1 cellular context compared by ENCODE assay signal in the genomic region with DNA sequence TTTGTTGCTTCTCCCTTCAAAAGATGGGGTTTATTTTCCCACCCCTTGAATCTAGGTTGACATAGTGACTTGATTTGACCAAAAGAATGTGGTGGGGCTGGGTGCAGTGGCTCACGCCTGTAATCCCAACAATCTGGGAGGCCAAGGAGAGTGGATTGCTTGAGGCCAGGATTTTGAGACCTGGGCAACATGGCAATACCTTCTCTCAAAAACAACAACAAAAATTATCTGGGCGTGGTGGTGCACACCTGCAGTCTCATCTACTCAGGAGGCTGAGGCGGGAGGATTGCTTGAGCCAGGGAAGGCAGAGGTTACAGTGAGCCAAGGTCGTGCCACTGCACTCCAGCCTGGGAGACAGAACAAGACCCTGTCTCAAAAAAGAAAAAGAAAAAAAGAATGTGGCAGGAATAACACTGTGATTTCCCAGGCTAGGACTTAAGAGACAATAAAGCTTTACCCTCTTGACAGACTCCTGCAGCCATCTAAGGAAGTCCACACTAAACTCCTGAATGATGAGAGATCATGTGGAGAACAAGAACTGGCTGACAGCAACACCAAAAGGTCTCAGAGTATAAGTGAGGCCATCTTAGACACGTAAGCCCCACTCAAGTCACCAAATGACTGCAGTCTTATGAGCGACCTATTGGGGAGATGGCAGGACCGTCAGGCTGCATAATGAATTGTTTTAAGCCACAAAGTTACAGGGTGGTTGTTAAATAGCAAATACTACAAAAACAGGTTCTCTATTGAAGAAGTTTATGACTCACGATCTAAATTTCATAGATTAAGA.
TF ChIP-seq lines count a peak whose summit lies in the region.

No MANE protein-coding gene starts in this region.

TF ChIP-seq in K562, 482 proteins besides CTCF, POLR2A, EP300 and RAD21 (continued from another document and continues in another):
- TF ChIP-seq, protein P1, sequence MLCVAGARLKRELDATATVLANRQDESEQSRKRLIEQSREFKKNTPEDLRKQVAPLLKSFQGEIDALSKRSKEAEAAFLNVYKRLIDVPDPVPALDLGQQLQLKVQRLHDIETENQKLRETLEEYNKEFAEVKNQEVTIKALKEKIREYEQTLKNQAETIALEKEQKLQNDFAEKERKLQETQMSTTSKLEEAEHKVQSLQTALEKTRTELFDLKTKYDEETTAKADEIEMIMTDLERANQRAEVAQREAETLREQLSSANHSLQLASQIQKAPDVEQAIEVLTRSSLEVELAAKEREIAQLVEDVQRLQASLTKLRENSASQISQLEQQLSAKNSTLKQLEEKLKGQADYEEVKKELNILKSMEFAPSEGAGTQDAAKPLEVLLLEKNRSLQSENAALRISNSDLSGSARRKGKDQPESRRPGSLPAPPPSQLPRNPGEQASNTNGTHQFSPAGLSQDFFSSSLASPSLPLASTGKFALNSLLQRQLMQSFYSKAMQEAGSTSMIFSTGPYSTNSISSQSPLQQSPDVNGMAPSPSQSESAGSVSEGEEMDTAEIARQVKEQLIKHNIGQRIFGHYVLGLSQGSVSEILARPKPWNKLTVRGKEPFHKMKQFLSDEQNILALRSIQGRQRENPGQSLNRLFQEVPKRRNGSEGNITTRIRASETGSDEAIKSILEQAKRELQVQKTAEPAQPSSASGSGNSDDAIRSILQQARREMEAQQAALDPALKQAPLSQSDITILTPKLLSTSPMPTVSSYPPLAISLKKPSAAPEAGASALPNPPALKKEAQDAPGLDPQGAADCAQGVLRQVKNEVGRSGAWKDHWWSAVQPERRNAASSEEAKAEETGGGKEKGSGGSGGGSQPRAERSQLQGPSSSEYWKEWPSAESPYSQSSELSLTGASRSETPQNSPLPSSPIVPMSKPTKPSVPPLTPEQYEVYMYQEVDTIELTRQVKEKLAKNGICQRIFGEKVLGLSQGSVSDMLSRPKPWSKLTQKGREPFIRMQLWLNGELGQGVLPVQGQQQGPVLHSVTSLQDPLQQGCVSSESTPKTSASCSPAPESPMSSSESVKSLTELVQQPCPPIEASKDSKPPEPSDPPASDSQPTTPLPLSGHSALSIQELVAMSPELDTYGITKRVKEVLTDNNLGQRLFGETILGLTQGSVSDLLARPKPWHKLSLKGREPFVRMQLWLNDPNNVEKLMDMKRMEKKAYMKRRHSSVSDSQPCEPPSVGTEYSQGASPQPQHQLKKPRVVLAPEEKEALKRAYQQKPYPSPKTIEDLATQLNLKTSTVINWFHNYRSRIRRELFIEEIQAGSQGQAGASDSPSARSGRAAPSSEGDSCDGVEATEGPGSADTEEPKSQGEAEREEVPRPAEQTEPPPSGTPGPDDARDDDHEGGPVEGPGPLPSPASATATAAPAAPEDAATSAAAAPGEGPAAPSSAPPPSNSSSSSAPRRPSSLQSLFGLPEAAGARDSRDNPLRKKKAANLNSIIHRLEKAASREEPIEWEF (CRISPR knock-in tag; IDR thresholded peaks at IDR 0.05), result peak; percentile 66; the same call in 1 of the 2 replicates
- no peak for TF ChIP-seq MXI1 (IDR thresholded peaks at IDR 0.05; ENCODE audit: low read depth, low read length)
- no peak for TF ChIP-seq RBFOX2 (IDR thresholded peaks at IDR 0.05; ENCODE audit: low read depth, low read length)
- TF ChIP-seq ZNF253 (CRISPR knock-in tag; conservative IDR thresholded peaks at IDR 0.05), result no peak
- TF ChIP-seq ZNF143 (CRISPR knock-in tag; IDR thresholded peaks at IDR 0.05), result no peak
- peak in 2 of 3 experiments; percentile 60 to 92 for TF ChIP-seq YY1 (IDR thresholded peaks at IDR 0.05; ENCODE audit: borderline replicate concordance in 1 of 3, control insufficient read depth in 1 of 3, extremely low read depth in 1 of 3, insufficient read depth in 3 of 3, insufficient read length in 1 of 3, insufficient replicate concordance in 2 of 3, low read depth in 1 of 3, low read length in 2 of 3)
- no peak for TF ChIP-seq CHCHD3 (CRISPR knock-in tag; IDR thresholded peaks at IDR 0.05)
- no peak for TF ChIP-seq PURB (CRISPR knock-in tag; IDR thresholded peaks at IDR 0.05; ENCODE audit: low read depth)
- peak; percentile 30 for TF ChIP-seq TBP (optimal IDR thresholded peaks at IDR 0.05; ENCODE audit: low read depth, low read length)
- TF ChIP-seq, protein P2, sequence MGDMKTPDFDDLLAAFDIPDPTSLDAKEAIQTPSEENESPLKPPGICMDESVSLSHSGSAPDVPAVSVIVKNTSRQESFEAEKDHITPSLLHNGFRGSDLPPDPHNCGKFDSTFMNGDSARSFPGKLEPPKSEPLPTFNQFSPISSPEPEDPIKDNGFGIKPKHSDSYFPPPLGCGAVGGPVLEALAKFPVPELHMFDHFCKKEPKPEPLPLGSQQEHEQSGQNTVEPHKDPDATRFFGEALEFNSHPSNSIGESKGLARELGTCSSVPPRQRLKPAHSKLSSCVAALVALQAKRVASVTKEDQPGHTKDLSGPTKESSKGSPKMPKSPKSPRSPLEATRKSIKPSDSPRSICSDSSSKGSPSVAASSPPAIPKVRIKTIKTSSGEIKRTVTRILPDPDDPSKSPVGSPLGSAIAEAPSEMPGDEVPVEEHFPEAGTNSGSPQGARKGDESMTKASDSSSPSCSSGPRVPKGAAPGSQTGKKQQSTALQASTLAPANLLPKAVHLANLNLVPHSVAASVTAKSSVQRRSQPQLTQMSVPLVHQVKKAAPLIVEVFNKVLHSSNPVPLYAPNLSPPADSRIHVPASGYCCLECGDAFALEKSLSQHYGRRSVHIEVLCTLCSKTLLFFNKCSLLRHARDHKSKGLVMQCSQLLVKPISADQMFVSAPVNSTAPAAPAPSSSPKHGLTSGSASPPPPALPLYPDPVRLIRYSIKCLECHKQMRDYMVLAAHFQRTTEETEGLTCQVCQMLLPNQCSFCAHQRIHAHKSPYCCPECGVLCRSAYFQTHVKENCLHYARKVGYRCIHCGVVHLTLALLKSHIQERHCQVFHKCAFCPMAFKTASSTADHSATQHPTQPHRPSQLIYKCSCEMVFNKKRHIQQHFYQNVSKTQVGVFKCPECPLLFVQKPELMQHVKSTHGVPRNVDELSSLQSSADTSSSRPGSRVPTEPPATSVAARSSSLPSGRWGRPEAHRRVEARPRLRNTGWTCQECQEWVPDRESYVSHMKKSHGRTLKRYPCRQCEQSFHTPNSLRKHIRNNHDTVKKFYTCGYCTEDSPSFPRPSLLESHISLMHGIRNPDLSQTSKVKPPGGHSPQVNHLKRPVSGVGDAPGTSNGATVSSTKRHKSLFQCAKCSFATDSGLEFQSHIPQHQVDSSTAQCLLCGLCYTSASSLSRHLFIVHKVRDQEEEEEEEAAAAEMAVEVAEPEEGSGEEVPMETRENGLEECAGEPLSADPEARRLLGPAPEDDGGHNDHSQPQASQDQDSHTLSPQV (IDR thresholded peaks at IDR 0.05), result peak; percentile 64
- peak; percentile 29; the same call in 1 of the 2 replicates for TF ChIP-seq CREM (IDR thresholded peaks at IDR 0.05; ENCODE audit: low read depth)
- no peak for TF ChIP-seq XRCC3 (IDR thresholded peaks at IDR 0.05)
- TF ChIP-seq BCOR (IDR thresholded peaks at IDR 0.05), result peak; percentile 12; the same call in 1 of the 2 replicates
- TF ChIP-seq TEAD4 (IDR thresholded peaks at IDR 0.05; ENCODE audit: low read length), result 0 out of 2 replicates have a peak, but pooled peaks have one; percentile 30
- no peak for TF ChIP-seq TEAD4 (CRISPR knock-in tag; IDR thresholded peaks at IDR 0.05; ENCODE audit: borderline replicate concordance)
- no peak for TF ChIP-seq MAZ (CRISPR knock-in tag; conservative IDR thresholded peaks at IDR 0.05 in 1 of 2, IDR thresholded peaks at IDR 0.05 in 1 of 2)
- no peak for TF ChIP-seq BHLHE40 (IDR thresholded peaks at IDR 0.05; ENCODE audit: low read length)
- TF ChIP-seq, protein P3, sequence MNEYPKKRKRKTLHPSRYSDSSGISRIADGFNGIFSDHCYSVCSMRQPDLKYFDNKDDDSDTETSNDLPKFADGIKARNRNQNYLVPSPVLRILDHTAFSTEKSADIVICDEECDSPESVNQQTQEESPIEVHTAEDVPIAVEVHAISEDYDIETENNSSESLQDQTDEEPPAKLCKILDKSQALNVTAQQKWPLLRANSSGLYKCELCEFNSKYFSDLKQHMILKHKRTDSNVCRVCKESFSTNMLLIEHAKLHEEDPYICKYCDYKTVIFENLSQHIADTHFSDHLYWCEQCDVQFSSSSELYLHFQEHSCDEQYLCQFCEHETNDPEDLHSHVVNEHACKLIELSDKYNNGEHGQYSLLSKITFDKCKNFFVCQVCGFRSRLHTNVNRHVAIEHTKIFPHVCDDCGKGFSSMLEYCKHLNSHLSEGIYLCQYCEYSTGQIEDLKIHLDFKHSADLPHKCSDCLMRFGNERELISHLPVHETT (CRISPR knock-in tag; conservative IDR thresholded peaks at IDR 0.05 in 1 of 2, IDR thresholded peaks at IDR 0.05 in 1 of 2), result peak in 1 of 2 experiments; percentile 29; a peak in 1 of 4 replicates
- TF ChIP-seq, protein P4, sequence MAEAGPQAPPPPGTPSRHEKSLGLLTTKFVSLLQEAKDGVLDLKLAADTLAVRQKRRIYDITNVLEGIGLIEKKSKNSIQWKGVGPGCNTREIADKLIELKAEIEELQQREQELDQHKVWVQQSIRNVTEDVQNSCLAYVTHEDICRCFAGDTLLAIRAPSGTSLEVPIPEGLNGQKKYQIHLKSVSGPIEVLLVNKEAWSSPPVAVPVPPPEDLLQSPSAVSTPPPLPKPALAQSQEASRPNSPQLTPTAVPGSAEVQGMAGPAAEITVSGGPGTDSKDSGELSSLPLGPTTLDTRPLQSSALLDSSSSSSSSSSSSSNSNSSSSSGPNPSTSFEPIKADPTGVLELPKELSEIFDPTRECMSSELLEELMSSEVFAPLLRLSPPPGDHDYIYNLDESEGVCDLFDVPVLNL (CRISPR knock-in tag; IDR thresholded peaks at IDR 0.05; ENCODE audit: low read depth), result no peak
- TF ChIP-seq ZNF766 (CRISPR knock-in tag; conservative IDR thresholded peaks at IDR 0.05), result peak; percentile 63
- TF ChIP-seq, protein P5, sequence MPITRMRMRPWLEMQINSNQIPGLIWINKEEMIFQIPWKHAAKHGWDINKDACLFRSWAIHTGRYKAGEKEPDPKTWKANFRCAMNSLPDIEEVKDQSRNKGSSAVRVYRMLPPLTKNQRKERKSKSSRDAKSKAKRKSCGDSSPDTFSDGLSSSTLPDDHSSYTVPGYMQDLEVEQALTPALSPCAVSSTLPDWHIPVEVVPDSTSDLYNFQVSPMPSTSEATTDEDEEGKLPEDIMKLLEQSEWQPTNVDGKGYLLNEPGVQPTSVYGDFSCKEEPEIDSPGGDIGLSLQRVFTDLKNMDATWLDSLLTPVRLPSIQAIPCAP (CRISPR knock-in tag; IDR thresholded peaks at IDR 0.05; ENCODE audit: borderline replicate concordance), result no peak
- TF ChIP-seq, protein P6, sequence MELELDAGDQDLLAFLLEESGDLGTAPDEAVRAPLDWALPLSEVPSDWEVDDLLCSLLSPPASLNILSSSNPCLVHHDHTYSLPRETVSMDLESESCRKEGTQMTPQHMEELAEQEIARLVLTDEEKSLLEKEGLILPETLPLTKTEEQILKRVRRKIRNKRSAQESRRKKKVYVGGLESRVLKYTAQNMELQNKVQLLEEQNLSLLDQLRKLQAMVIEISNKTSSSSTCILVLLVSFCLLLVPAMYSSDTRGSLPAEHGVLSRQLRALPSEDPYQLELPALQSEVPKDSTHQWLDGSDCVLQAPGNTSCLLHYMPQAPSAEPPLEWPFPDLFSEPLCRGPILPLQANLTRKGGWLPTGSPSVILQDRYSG (tag; conservative IDR thresholded peaks at IDR 0.05; ENCODE audit: low read depth), result peak; percentile 70; the same call in 1 of the 2 replicates
- TF ChIP-seq, protein P7, sequence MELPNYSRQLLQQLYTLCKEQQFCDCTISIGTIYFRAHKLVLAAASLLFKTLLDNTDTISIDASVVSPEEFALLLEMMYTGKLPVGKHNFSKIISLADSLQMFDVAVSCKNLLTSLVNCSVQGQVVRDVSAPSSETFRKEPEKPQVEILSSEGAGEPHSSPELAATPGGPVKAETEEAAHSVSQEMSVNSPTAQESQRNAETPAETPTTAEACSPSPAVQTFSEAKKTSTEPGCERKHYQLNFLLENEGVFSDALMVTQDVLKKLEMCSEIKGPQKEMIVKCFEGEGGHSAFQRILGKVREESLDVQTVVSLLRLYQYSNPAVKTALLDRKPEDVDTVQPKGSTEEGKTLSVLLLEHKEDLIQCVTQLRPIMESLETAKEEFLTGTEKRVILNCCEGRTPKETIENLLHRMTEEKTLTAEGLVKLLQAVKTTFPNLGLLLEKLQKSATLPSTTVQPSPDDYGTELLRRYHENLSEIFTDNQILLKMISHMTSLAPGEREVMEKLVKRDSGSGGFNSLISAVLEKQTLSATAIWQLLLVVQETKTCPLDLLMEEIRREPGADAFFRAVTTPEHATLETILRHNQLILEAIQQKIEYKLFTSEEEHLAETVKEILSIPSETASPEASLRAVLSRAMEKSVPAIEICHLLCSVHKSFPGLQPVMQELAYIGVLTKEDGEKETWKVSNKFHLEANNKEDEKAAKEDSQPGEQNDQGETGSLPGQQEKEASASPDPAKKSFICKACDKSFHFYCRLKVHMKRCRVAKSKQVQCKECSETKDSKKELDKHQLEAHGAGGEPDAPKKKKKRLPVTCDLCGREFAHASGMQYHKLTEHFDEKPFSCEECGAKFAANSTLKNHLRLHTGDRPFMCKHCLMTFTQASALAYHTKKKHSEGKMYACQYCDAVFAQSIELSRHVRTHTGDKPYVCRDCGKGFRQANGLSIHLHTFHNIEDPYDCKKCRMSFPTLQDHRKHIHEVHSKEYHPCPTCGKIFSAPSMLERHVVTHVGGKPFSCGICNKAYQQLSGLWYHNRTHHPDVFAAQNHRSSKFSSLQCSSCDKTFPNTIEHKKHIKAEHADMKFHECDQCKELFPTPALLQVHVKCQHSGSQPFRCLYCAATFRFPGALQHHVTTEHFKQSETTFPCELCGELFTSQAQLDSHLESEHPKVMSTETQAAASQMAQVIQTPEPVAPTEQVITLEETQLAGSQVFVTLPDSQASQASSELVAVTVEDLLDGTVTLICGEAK (IDR thresholded peaks at IDR 0.05), result peak; percentile 61
- TF ChIP-seq, protein P7 (CRISPR knock-in tag; IDR thresholded peaks at IDR 0.05), result no peak
